ENCODE assay signal across 1 cellular context in genomic region chr1:200624679-200625335, GRCh38.
TF ChIP-seq lines count a peak whose summit lies in the region.

No MANE protein-coding gene starts in this region.

TF ChIP-seq in HCT116, 20 proteins besides CTCF, POLR2A, EP300 and RAD21:
- TF ChIP-seq EZH2 (IDR thresholded peaks at IDR 0.05) (no peak), ZFX (IDR thresholded peaks at IDR 0.05) (no peak)
